In genomic region chr14:93962701-93963601, GRCh38 we compare ENCODE assay signal across 10 cellular contexts. TPM values are rescaled to one million over a fixed set of nuclear protein-coding genes. Genes with fewer than 3 reads are reported as not detected.
A peak's percentile ranks its signal among the peaks of the same experiment; 100 is the strongest.
DNase-seq lines count a peak whose midpoint lies in the region; ATAC-seq and TF ChIP-seq lines count a peak whose summit lies in the region.
"Had no signal": no experiment of that assay in that cellular context is flagged by ENCODE, and none has a peak within 500 bp of the region (broad histone marks: within the 10 kb centered on the region; RNA-seq: fewer than 3 reads in every experiment).

No MANE protein-coding gene starts in this region.

- intact Hi-C loops in heart left ventricle (cut with DNase I) (loop anchor here in 1 of 10 donors (5.0 kb wide), 1 partner anchor 34 kb away; the partner anchor contains the start of gene CCDC197), left ventricle myocardium superior (cut with micrococcal nuclease) (no loop called here), OCI-LY7 (cut with micrococcal nuclease; ENCODE audit: unreplicated experiment) (loop anchor here (10.0 kb wide), 1 partner anchor 758 kb away; the partner anchor contains the start of genes GON7 and UBR7), gastrocnemius medialis (cut with DNase I; ENCODE audit: low total_unique reads) (no loop called here)

- H3K9me2 ChIP-seq in OCI-LY7 (ENCODE audit: insufficient read depth, low read length) = no peaks in the 10 kb centered on the region

- H3K79me2 ChIP-seq in OCI-LY7 (ENCODE audit: insufficient read depth, low read depth, low read length) = no peaks in the 10 kb centered on the region

- no peak overlapping the region for H3K4me3 Mint-ChIP-seq in WTC11

- H3K27me3 ChIP-seq in heart left ventricle (no peaks in the 10 kb centered on the region), adipocyte (replicated peaks; ENCODE audit: control insufficient read depth, insufficient read depth, low read length) (no peaks in the 10 kb centered on the region), gastrocnemius medialis (no peaks in the 10 kb centered on the region)
- H3K27me3 ChIP-seq: adrenal gland had no signal

- POLR2A ChIA-PET in OCI-LY7 (lab: Charles Lee) (interaction anchor here (1.3 to 6.3 kb wide), 4 partner anchors 7 to 23 kb away, joined by 3 to 70 read pairs (median 10); partner anchors contain the start of gene ASB2), WTC11 (lab: Charles Lee) (no interaction called here)

- no peaks in the 10 kb centered on the region for H3K27me3 Mint-ChIP-seq in WTC11 (ENCODE audit: low read depth)

- H3K27ac Mint-ChIP-seq in WTC11 = no peak overlapping the region

- peak overlapping the region; percentile 37; the same call in 1 of the 2 replicates for H2AFZ ChIP-seq in OCI-LY7 (ENCODE audit: low read length)

- H4K20me1 ChIP-seq in OCI-LY7 (ENCODE audit: insufficient read depth, low read length) = no peaks in the 10 kb centered on the region

- H3K4me2 ChIP-seq in OCI-LY7 (ENCODE audit: low read length) = peak overlapping the region; percentile 69

- H3K4me3 ChIP-seq in heart left ventricle (no peak overlapping the region), OCI-LY7 (ENCODE audit: low read depth, low read length, poor library complexity, severe bottlenecking) (peak overlapping the region; percentile 51), adipocyte (ENCODE audit: low read length) (no peak overlapping the region), gastrocnemius medialis (peak overlapping the region in 3 of 4 donors; percentile 4 to 22 (median 8))
- H3K4me3 ChIP-seq: adrenal gland had no signal

- H3K4me1 Mint-ChIP-seq in WTC11 = peaks cover 16% of the 10 kb centered on the region

- BruUV-seq in OCI-LY7 (replicated peaks; lab: Mats Ljungman, UMichigan) = TSS peak; percentile 72

- H3K36me3 ChIP-seq in heart left ventricle (peaks cover 0 to 44% (median 9%) of the 10 kb centered on the region in 9 donors), OCI-LY7 (ENCODE audit: insufficient read depth, low read length) (no peaks in the 10 kb centered on the region), adipocyte (ENCODE audit: control insufficient read depth, insufficient read depth, low read length, severe bottlenecking) (no peaks in the 10 kb centered on the region), gastrocnemius medialis (peaks cover 0 to 6% of the 10 kb centered on the region in 2 donors)
- H3K36me3 ChIP-seq: adrenal gland had no signal

- no peak overlapping the region for H3K9ac ChIP-seq in adipocyte (ENCODE audit: low read length)

- peak overlapping the region in 9 of 12 donors; percentile 23 to 89 (median 52) for H3K27ac ChIP-seq in heart left ventricle
- peak overlapping the region; percentile 92 for H3K27ac ChIP-seq in OCI-LY7 (ENCODE audit: low read depth, low read length, poor library complexity, severe bottlenecking)
- H3K27ac ChIP-seq in gastrocnemius medialis = peak overlapping the region; percentile 97 to 100 (median 98)

- peak in 1 of 5 donors; percentile 18 for DNase-seq in heart left ventricle
- no peak for DNase-seq in left ventricle myocardium superior
- DNase-seq in OCI-LY7 (ENCODE audit: low spot score) = peak; percentile 90
- peak; percentile 45 for DNase-seq in adipocyte (ENCODE audit: low read depth)
- DNase-seq in gastrocnemius medialis = peak; percentile 85 to 86
- DNase-seq in WTC11 (ENCODE audit: low spot score) = no peak
- DNase-seq in HK-2 (ENCODE audit: unreplicated experiment) = no peak

- TF ChIP-seq POLR2A in heart left ventricle (IDR thresholded peaks at IDR 0.05) (no peak), gastrocnemius medialis (IDR thresholded peaks at IDR 0.05) (peak in 1 of 2 donors; percentile 58)

- H3K36me3 Mint-ChIP-seq in WTC11 = no peaks in the 10 kb centered on the region

- in situ Hi-C loops in gastrocnemius medialis (cut with MboI; ENCODE audit: low sequenced_read_pairs in 4 of 4) = no loop called here

- CTCF ChIA-PET in OCI-LY7 (lab: Charles Lee; ENCODE audit: unreplicated experiment) (interaction anchor here (0.6 to 1.0 kb wide), 3 partner anchors 8 to 23 kb away, joined by 3 to 4 read pairs (median 3); no protein-coding TSS in a partner anchor), WTC11 (lab: Charles Lee) (interaction anchor here (0.6 to 3.1 kb wide), 3 partner anchors 12 to 1236 kb away, joined by 3 to 18 read pairs (median 3); no protein-coding TSS in a partner anchor)

- 36 to 47% (median 41%) methylated on average over 10 to 16 of the region's 16 CpGs for WGBS in heart left ventricle, 4 donors

- no peaks in the 10 kb centered on the region for H3K9me3 ChIP-seq in heart left ventricle
- no peaks in the 10 kb centered on the region for H3K9me3 ChIP-seq in OCI-LY7 (ENCODE audit: low read length)
- peaks cover 5% of the 10 kb centered on the region for H3K9me3 ChIP-seq in adipocyte (ENCODE audit: control insufficient read depth, low read length)
- H3K9me3 ChIP-seq in gastrocnemius medialis = no peaks in the 10 kb centered on the region
- H3K9me3 ChIP-seq: adrenal gland had no signal

- H3K4me1 ChIP-seq in heart left ventricle (peaks cover 3 to 89% (median 36%) of the 10 kb centered on the region in 12 donors), OCI-LY7 (ENCODE audit: insufficient read depth, low read length, poor library complexity, severe bottlenecking) (peaks cover 81% of the 10 kb centered on the region), adipocyte (ENCODE audit: control insufficient read depth, insufficient read depth, low read length) (peaks cover 20% of the 10 kb centered on the region), gastrocnemius medialis (peaks cover 94 to 97% of the 10 kb centered on the region in 2 donors)

- H3K9me3 Mint-ChIP-seq in WTC11 = no peaks in the 10 kb centered on the region

- TF ChIP-seq CTCF in heart left ventricle (IDR thresholded peaks at IDR 0.05) (no peak), OCI-LY7 (conservative IDR thresholded peaks at IDR 0.05; ENCODE audit: low read length) (no peak), gastrocnemius medialis (IDR thresholded peaks at IDR 0.05 in 4 of 5, conservative IDR thresholded peaks at IDR 0.05 in 1 of 5) (no peak), WTC11 (IDR thresholded peaks at IDR 0.05) (no peak)

- ATAC-seq in heart left ventricle (peak in 1 of 4 donors; percentile 9), left ventricle myocardium superior (no peak), HG02973 (IDR thresholded peaks at IDR 0.05; ENCODE audit: unreplicated experiment) (peak; percentile 54), gastrocnemius medialis (peak; percentile 45 to 64), WTC11 (no peak)

TF ChIP-seq in WTC11, 78 proteins besides CTCF, POLR2A, EP300 and RAD21 (continues in another document):
- TF ChIP-seq FOXK1 (CRISPR knock-in tag; IDR thresholded peaks at IDR 0.05) (no peak), E2F1 (CRISPR knock-in tag; IDR thresholded peaks at IDR 0.05) (no peak), ATF1 (CRISPR knock-in tag; IDR thresholded peaks at IDR 0.05) (no peak), ZNF263 (CRISPR knock-in tag; IDR thresholded peaks at IDR 0.05; ENCODE audit: low read depth) (no peak), CREM (CRISPR knock-in tag; IDR thresholded peaks at IDR 0.05) (no peak), ZNF423 (CRISPR knock-in tag; IDR thresholded peaks at IDR 0.05) (no peak), MAX (CRISPR knock-in tag; IDR thresholded peaks at IDR 0.05) (no peak), FOXJ3 (CRISPR knock-in tag; IDR thresholded peaks at IDR 0.05; ENCODE audit: borderline replicate concordance) (no peak)

RNA-seq across cellular contexts. Expression of gene ASB2, which starts 13.4 kb away (rescaled TPM):
- 100 to 1,000 TPM in 8 of 9 donors, 10 to 100 TPM in 1; 95.8 to 411 (median 166) TPM for total RNA-seq in heart left ventricle
- 100 to 1,000 TPM in 1 of 2 donors, 10 to 100 TPM in 1; 22.4 to 289 TPM for polyA plus RNA-seq in heart left ventricle
- 268 TPM for total RNA-seq in left ventricle myocardium superior
- total RNA-seq in OCI-LY7 (2014; rRNA removed; shearing (Covaris generic)) = 15.0 and 21.7 TPM in 2 replicates
- total RNA-seq in OCI-LY7 (2022) = 16.1 and 23.6 TPM in 2 replicates
- 100 to 1,000 TPM; 335 to 819 (median 539) TPM for total RNA-seq in gastrocnemius medialis
- total RNA-seq in WTC11 (2021) = 0.37 to 0.73 TPM (median 0.71 TPM) in 3 replicates

RNA-seq across cellular contexts. Expression of gene CCDC197, which starts 34.1 kb away (rescaled TPM):
- total RNA-seq in heart left ventricle (1 to 10 TPM in 3 of 9 donors, under 1 TPM in 3, not detected in 3; 0.26 to 1.4 (median 0.95) TPM), left ventricle myocardium superior (0.74 TPM), OCI-LY7 (2022) (not detected in 2 replicates), gastrocnemius medialis (under 1 TPM in 2 of 4 donors, not detected in 2; 0.56 to 0.61 TPM), WTC11 (2021) (not detected in 3 replicates)
- under 1 TPM in 1 of 2 donors, not detected in 1; 0.23 TPM for polyA plus RNA-seq in heart left ventricle
- total RNA-seq in OCI-LY7 (2014; rRNA removed; shearing (Covaris generic)) = not detected in 2 replicates
- total RNA-seq: adrenal gland had no signal
- polyA plus RNA-seq: adrenal gland, BJ had no signal

RNA-seq across cellular contexts. Expression of gene FAM181A, which starts 35.8 kb away (rescaled TPM):
- total RNA-seq in heart left ventricle (not detected), left ventricle myocardium superior (not detected), OCI-LY7 (2022) (not detected in 2 replicates), gastrocnemius medialis (not detected), WTC11 (2021) (not detected in 3 replicates)
- polyA plus RNA-seq in heart left ventricle = not detected
- not detected in 2 replicates for total RNA-seq in OCI-LY7 (2014; rRNA removed; shearing (Covaris generic))
- total RNA-seq: adrenal gland had no signal
- polyA plus RNA-seq: adrenal gland, BJ had no signal

Comparison
In these comparisons a context has a peak if more than half of its experiments do, and no peak if none do; other contexts are left out.
1. ATAC-seq: peak in HG02973 (single experiment) and gastrocnemius medialis (2 of 2); none in left ventricle myocardium superior (single experiment) and WTC11 (single experiment).
2. DNase-seq: peak in OCI-LY7 (single experiment), adipocyte (single experiment) and gastrocnemius medialis (2 of 2); none in left ventricle myocardium superior (single experiment), WTC11 (single experiment) and HK-2 (single experiment).
3. H3K4me3 ChIP-seq: peak in OCI-LY7 (single experiment) and gastrocnemius medialis (3 of 4); none in heart left ventricle (0 of 12) and adipocyte (single experiment).
4. Peak in every context shown above with its lines, with median percentiles within 50 percentile points of each other: H3K27ac ChIP-seq.